ENCODE assay signal across 8 cellular contexts in genomic region chr14:22560638-22561365, GRCh38. TPM values are rescaled to one million over a fixed set of nuclear protein-coding genes. Genes with fewer than 3 reads are reported as not detected.
A peak's percentile ranks its signal among the peaks of the same experiment; 100 is the strongest.
DNase-seq lines count a peak whose midpoint lies in the region; ATAC-seq and TF ChIP-seq lines count a peak whose summit lies in the region.

No MANE protein-coding gene starts in this region.

- peak overlapping the region; percentile 88 for H3K4me3 Mint-ChIP-seq in activated T-helper 17 cell treated with anti-CD3 and anti-CD28 coated beads, Interleukin-2, amount 50 U/mL, for 72 hours
- no peak overlapping the region for H3K4me3 Mint-ChIP-seq in nephron progenitor cell

- ATAC-seq in activated T-helper 17 cell treated with anti-CD3 and anti-CD28 coated beads, Interleukin-2, amount 50 U/mL, for 72 hours (replicated peaks): peak; percentile 5
- no peak for ATAC-seq in GM18868 (IDR thresholded peaks at IDR 0.05; ENCODE audit: unreplicated experiment)

- TF ChIP-seq CTCF in nephron progenitor cell (IDR thresholded peaks at IDR 0.05) (no peak), GM10248 (IDR thresholded peaks at IDR 0.05; ENCODE audit: control extremely low read depth, extremely low read depth, low read depth, missing control alignments) (no peak)

- no peaks in the 10 kb centered on the region for H3K27me3 Mint-ChIP-seq in activated T-helper 17 cell treated with anti-CD3 and anti-CD28 coated beads, Interleukin-2, amount 50 U/mL, for 72 hours
- H3K27me3 Mint-ChIP-seq in nephron progenitor cell (ENCODE audit: low read depth, poor library complexity): peaks cover 6% of the 10 kb centered on the region

- peak overlapping the region; percentile 99 for H3K27ac Mint-ChIP-seq in activated T-helper 17 cell treated with anti-CD3 and anti-CD28 coated beads, Interleukin-2, amount 50 U/mL, for 72 hours
- H3K27ac Mint-ChIP-seq in nephron progenitor cell: peak overlapping the region; percentile 74

- H3K4me1 Mint-ChIP-seq in activated T-helper 17 cell treated with anti-CD3 and anti-CD28 coated beads, Interleukin-2, amount 50 U/mL, for 72 hours: peaks cover 50% of the 10 kb centered on the region
- peaks cover 61% of the 10 kb centered on the region for H3K4me1 Mint-ChIP-seq in nephron progenitor cell

- no peaks in the 10 kb centered on the region for H3K9me3 Mint-ChIP-seq in activated T-helper 17 cell treated with anti-CD3 and anti-CD28 coated beads, Interleukin-2, amount 50 U/mL, for 72 hours
- no peaks in the 10 kb centered on the region for H3K9me3 Mint-ChIP-seq in nephron progenitor cell

- CTCF ChIA-PET in GM10248 (lab: Yijun Ruan, JAX): interaction anchor here (0.8 to 5.6 kb wide), 19 partner anchors 9 to 426 kb away, joined by 3 to 136 read pairs (median 3); partner anchors contain the start of gene DAD1

- H3K36me3 Mint-ChIP-seq in activated T-helper 17 cell treated with anti-CD3 and anti-CD28 coated beads, Interleukin-2, amount 50 U/mL, for 72 hours (ENCODE audit: low read depth): peaks cover 75% of the 10 kb centered on the region
- H3K36me3 Mint-ChIP-seq in nephron progenitor cell (ENCODE audit: low read depth): peaks cover 14% of the 10 kb centered on the region

- peak; percentile 88 for DNase-seq in DMS53 treated with DMSO at 0.1 percent for 48 hours (lab: John Stamatoyannopoulos, UW; ENCODE audit: unreplicated experiment)
- DNase-seq in NCI-H1417 (lab: John Stamatoyannopoulos, UW): peak in 2 of 3 experiments; percentile 47 to 73
- DNase-seq in nephron progenitor cell: no peak
- no peak for DNase-seq in NOMO-1 treated with DMSO at 0.1 percent for 48 hours (lab: John Stamatoyannopoulos, UW; ENCODE audit: unreplicated experiment)
- DNase-seq in DMS 273 treated with DMSO at 0.1 percent for 48 hours (lab: John Stamatoyannopoulos, UW): no peak
- no peak for DNase-seq in GM10248 (ENCODE audit: extremely low spot score)

- POLR2A ChIA-PET in GM10248 (lab: Yijun Ruan, JAX): interaction anchor here (0.9 kb wide), 1 partner anchor 28 kb away, joined by 3 read pairs; the partner anchor contains the start of gene DAD1

RNA-seq across cellular contexts. Expression of gene DAD1, which starts 28.2 kb away (rescaled TPM):
- total RNA-seq in activated T-helper 17 cell treated with anti-CD3 and anti-CD28 coated beads, Interleukin-2, amount 50 U/mL, for 72 hours: 100 to 1,000 TPM; 218 to 229 TPM

RNA-seq across cellular contexts. Expression of gene ABHD4, which starts 37.3 kb away (rescaled TPM):
- 10 to 100 TPM; 11.2 to 31.0 TPM for total RNA-seq in activated T-helper 17 cell treated with anti-CD3 and anti-CD28 coated beads, Interleukin-2, amount 50 U/mL, for 72 hours

Comparison
In these comparisons a context has a peak if more than half of its experiments do, and no peak if none do; other contexts are left out.
1. DNase-seq: peak in DMS53 treated with DMSO at 0.1 percent for 48 hours (single experiment) and NCI-H1417 (2 of 3); none in nephron progenitor cell (single experiment), NOMO-1 treated with DMSO at 0.1 percent for 48 hours (single experiment), DMS 273 treated with DMSO at 0.1 percent for 48 hours (single experiment) and GM10248 (single experiment).